ENCODE assay signal across 23 cellular contexts in genomic region chr17:50563095-50563511, GRCh38. TPM values are rescaled to one million over a fixed set of nuclear protein-coding genes. Genes with fewer than 3 reads are reported as not detected.
DNase-seq lines count a peak whose midpoint lies in the region; ATAC-seq, FAIRE-seq and TF ChIP-seq lines count a peak whose summit lies in the region.
"Had no signal": no experiment of that assay in that cellular context is flagged by ENCODE, and none has a peak within 500 bp of the region (broad histone marks: within the 10 kb centered on the region; RNA-seq: fewer than 3 reads in every experiment).

No MANE protein-coding gene starts in this region.

- ATAC-seq in A549, result no peak
- ATAC-seq: left ventricle myocardium superior had no signal

- no peaks in the 10 kb centered on the region for H3K36me3 ChIP-seq in OCI-LY7 (ENCODE audit: insufficient read depth, low read length)
- no peaks in the 10 kb centered on the region for H3K36me3 ChIP-seq in hepatocyte (replicated peaks; ENCODE audit: insufficient read depth, low read depth)
- H3K36me3 ChIP-seq in suprapubic skin, result no peaks in the 10 kb centered on the region
- H3K36me3 ChIP-seq: esophagus squamous epithelium, tibial nerve had no signal

- 66% methylated on average over 4 of the region's 4 CpGs for WGBS in A549 (ENCODE audit: missing lambda C conversion rate)
- WGBS in hepatocyte (ENCODE audit: low lambda C conversion rate, missing lambda C conversion rate), result 38% methylated on average over 4 of the region's 4 CpGs
- WGBS in suprapubic skin, result 71% methylated on average over 4 of the region's 4 CpGs

- CTCF ChIA-PET in A549 (lab: Yijun Ruan, JAX), result interaction anchor here (0.5 to 8.1 kb wide), 22 partner anchors 12 to 279 kb away, joined by 3 to 99 read pairs (median 4); partner anchors contain the start of gene SPATA20
- CTCF ChIA-PET in OCI-LY7 (lab: Charles Lee; ENCODE audit: unreplicated experiment), result no interaction called here

- H2AFZ ChIP-seq in OCI-LY7 (ENCODE audit: low read length) (no peak overlapping the region), hepatocyte (no peak overlapping the region)

- no peak for TF ChIP-seq RAD21 in A549 (conservative IDR thresholded peaks at IDR 0.05 in 1 of 2, IDR thresholded peaks at IDR 0.05 in 1 of 2)

- intact Hi-C loops in OCI-LY7 (cut with micrococcal nuclease; ENCODE audit: unreplicated experiment), result no loop called here

- H3K4me3 ChIP-seq in A549 (no peak overlapping the region), AG10803 (ENCODE audit: low read length) (no peak overlapping the region), OCI-LY7 (ENCODE audit: low read depth, low read length, poor library complexity, severe bottlenecking) (no peak overlapping the region), hepatocyte (no peak overlapping the region), suprapubic skin (no peak overlapping the region)
- H3K4me3 ChIP-seq: esophagus squamous epithelium, tibial nerve had no signal

- BruUV-seq in OCI-LY7 (replicated peaks; lab: Mats Ljungman, UMichigan), result no TSS peak

- DNase-seq in A549 (ENCODE audit: low read depth in 1 of 2, low spot score in 1 of 2), result no peak
- no peak for DNase-seq in AG10803 (ENCODE audit: low read depth)
- DNase-seq in OCI-LY7 (ENCODE audit: low spot score), result no peak
- DNase-seq in hepatocyte (ENCODE audit: low spot score), result no peak
- no peak for DNase-seq in NCI-H2081 (lab: John Stamatoyannopoulos, UW)
- no peak for DNase-seq in suprapubic skin (ENCODE audit: low spot score in 2 of 2)
- no peak for DNase-seq in mesenteric fat pad (ENCODE audit: low spot score)
- DNase-seq: activated CD4-positive, alpha-beta T cell treated with anti-CD3 and anti-CD28 coated beads, Interleukin-2, amount 50 U/mL, for 48 hours; activated gamma-delta T cell; activated T-cell treated with anti-CD3 and anti-CD28 coated beads for 4 hours; amniotic stem cell; COR-L47; effector memory CD4-positive, alpha-beta T cell; esophagus squamous epithelium; NCI-H1436; NCI-H774; SIG-M5; stimulated activated CD4-positive, alpha-beta T cell treated with anti-CD3 and anti-CD28 coated beads, Interleukin-4, amount 100 ng/mL, for 1 hour; T-helper 2 cell had no signal

- H3K27ac ChIP-seq in A549 (no peak overlapping the region), OCI-LY7 (ENCODE audit: low read depth, low read length, poor library complexity, severe bottlenecking) (no peak overlapping the region), hepatocyte (peak overlapping the region; percentile 77), suprapubic skin (no peak overlapping the region)
- H3K27ac ChIP-seq: esophagus squamous epithelium, tibial nerve had no signal

- no peaks in the 10 kb centered on the region for H3K79me2 ChIP-seq in OCI-LY7 (ENCODE audit: insufficient read depth, low read depth, low read length)
- H3K79me2 ChIP-seq in hepatocyte, result no peaks in the 10 kb centered on the region

- TF ChIP-seq POLR2A in A549 (IDR thresholded peaks at IDR 0.05; ENCODE audit: low read length) (no peak), suprapubic skin (IDR thresholded peaks at IDR 0.05) (no peak)

- peaks cover 68% of the 10 kb centered on the region for H3K27me3 ChIP-seq in hepatocyte
- H3K27me3 ChIP-seq in suprapubic skin, result peaks cover 52% of the 10 kb centered on the region

- H3K4me2 ChIP-seq in A549 (no peak overlapping the region), OCI-LY7 (ENCODE audit: low read length) (no peak overlapping the region), hepatocyte (peak overlapping the region; percentile 91)

- TF ChIP-seq CTCF in A549 (IDR thresholded peaks at IDR 0.05), result no peak
- peak; percentile 17 for TF ChIP-seq CTCF in AG10803 (conservative IDR thresholded peaks at IDR 0.05; ENCODE audit: low read length)
- TF ChIP-seq CTCF in OCI-LY7 (conservative IDR thresholded peaks at IDR 0.05; ENCODE audit: low read length), result 0 out of 2 replicates have a peak, but pooled peaks have one; percentile 18
- no peak for TF ChIP-seq CTCF in hepatocyte (IDR thresholded peaks at IDR 0.05; ENCODE audit: poor library complexity)
- no peak for TF ChIP-seq CTCF in suprapubic skin (IDR thresholded peaks at IDR 0.05)

- POLR2A ChIA-PET in A549 (lab: Yijun Ruan, JAX) (interaction anchor here (0.5 to 3.7 kb wide), 5 partner anchors 46 to 156 kb away, joined by 3 to 42 read pairs (median 5); partner anchors contain the start of gene LUC7L3), OCI-LY7 (lab: Charles Lee) (no interaction called here)

- H3K9me2 ChIP-seq in OCI-LY7 (ENCODE audit: insufficient read depth, low read length) (no peaks in the 10 kb centered on the region), hepatocyte (replicated peaks; ENCODE audit: insufficient read depth) (no peaks in the 10 kb centered on the region)

- H3K9me3 ChIP-seq in A549, result no peaks in the 10 kb centered on the region
- no peaks in the 10 kb centered on the region for H3K9me3 ChIP-seq in OCI-LY7 (ENCODE audit: low read length)
- no peaks in the 10 kb centered on the region for H3K9me3 ChIP-seq in hepatocyte (ENCODE audit: low read depth)
- no peaks in the 10 kb centered on the region for H3K9me3 ChIP-seq in suprapubic skin
- H3K9me3 ChIP-seq: esophagus squamous epithelium, tibial nerve had no signal

- peaks cover 37% of the 10 kb centered on the region for H3K4me1 ChIP-seq in A549
- H3K4me1 ChIP-seq in OCI-LY7 (ENCODE audit: insufficient read depth, low read length, poor library complexity, severe bottlenecking), result peaks cover 6% of the 10 kb centered on the region
- H3K4me1 ChIP-seq in hepatocyte (ENCODE audit: insufficient read depth), result peaks cover 50% of the 10 kb centered on the region
- H3K4me1 ChIP-seq in suprapubic skin, result peaks cover 66% of the 10 kb centered on the region

- no peak for TF ChIP-seq EP300 in A549 (IDR thresholded peaks at IDR 0.05)
- TF ChIP-seq EP300 in suprapubic skin (IDR thresholded peaks at IDR 0.05), result no peak

- H4K20me1 ChIP-seq in OCI-LY7 (ENCODE audit: insufficient read depth, low read length) (no peaks in the 10 kb centered on the region), hepatocyte (ENCODE audit: insufficient read depth, poor library complexity, severe bottlenecking) (no peaks in the 10 kb centered on the region)

- FAIRE-seq in A549 (lab: Jason Lieb, UNC), result no peak

TF ChIP-seq in A549, 52 proteins besides CTCF, POLR2A, EP300 and RAD21:
- TF ChIP-seq ZNF302 (CRISPR knock-in tag; IDR thresholded peaks at IDR 0.05), result no peak
- TF ChIP-seq MAFK (IDR thresholded peaks at IDR 0.05; ENCODE audit: partially characterized antibody), result peak; percentile 75

RNA-seq across cellular contexts. Expression of gene CACNA1G, which starts 2.6 kb away (rescaled TPM):
- polyA plus RNA-seq in A549 (2011; rRNA removed) (4.0 and 4.9 TPM in 2 replicates), A549 (2017; fragmentation: RNase III; extraction: RNeasy Plus Mini Kit Qiagen cat#74134 plus additional on column Dnase treatment) (7.5 to 9.0 TPM (median 8.9 TPM) in 3 replicates), hepatocyte (3.5 and 4.8 TPM in 2 replicates)
- polyA plus RNA-seq in A549 (2012; cell fraction: cytosol; rRNA removed), result 11.2 and 17.6 TPM in 2 replicates
- polyA plus RNA-seq in A549 (2012; cell fraction: nucleus; rRNA removed), result 33.3 and 39.5 TPM in 2 replicates
- 2.9 and 6.9 TPM in 2 replicates for polyA minus RNA-seq in A549 (2011; rRNA and poly(A)+ RNA removed)
- not detected in 2 replicates for total RNA-seq in OCI-LY7 (2014; rRNA removed; shearing (Covaris generic))
- total RNA-seq in OCI-LY7 (2022) (not detected in 2 replicates), hepatocyte (2.9 and 4.8 TPM in 2 replicates), suprapubic skin (1 to 10 TPM; 1.1 to 9.9 (median 2.7) TPM), mesenteric fat pad (0.58 TPM)
- total RNA-seq: pulmonary artery endothelial cell had no signal

RNA-seq across cellular contexts. Expression of gene SPATA20, which starts 16.1 kb away (rescaled TPM):
- polyA plus RNA-seq in A549 (2011; rRNA removed) (34.4 and 48.5 TPM in 2 replicates), A549 (2017; fragmentation: RNase III; extraction: RNeasy Plus Mini Kit Qiagen cat#74134 plus additional on column Dnase treatment) (96.1 to 123 TPM (median 110 TPM) in 3 replicates), hepatocyte (108 and 114 TPM in 2 replicates)
- 69.5 and 89.6 TPM in 2 replicates for polyA plus RNA-seq in A549 (2012; cell fraction: cytosol; rRNA removed)
- 497 and 626 TPM in 2 replicates for polyA plus RNA-seq in A549 (2012; cell fraction: nucleus; rRNA removed)
- polyA minus RNA-seq in A549 (2011; rRNA and poly(A)+ RNA removed), result 54.1 and 55.2 TPM in 2 replicates
- 4.5 and 8.3 TPM in 2 replicates for total RNA-seq in OCI-LY7 (2014; rRNA removed; shearing (Covaris generic))
- total RNA-seq in OCI-LY7 (2022) (7.9 and 11.5 TPM in 2 replicates), hepatocyte (91.0 and 97.5 TPM in 2 replicates), suprapubic skin (10 to 100 TPM; 36.5 to 75.4 (median 50.9) TPM), mesenteric fat pad (22.3 TPM)

RNA-seq across cellular contexts. Expression of gene EPN3, which starts 30.6 kb away (rescaled TPM):
- polyA plus RNA-seq in A549 (2011; rRNA removed) (0.09 and 0.13 TPM in 2 replicates), A549 (2017; fragmentation: RNase III; extraction: RNeasy Plus Mini Kit Qiagen cat#74134 plus additional on column Dnase treatment) (0.18 to 0.26 TPM (median 0.20 TPM) in 3 replicates), hepatocyte (11.5 and 12.1 TPM in 2 replicates)
- polyA plus RNA-seq in A549 (2012; cell fraction: cytosol; rRNA removed), result 0.15 and 0.39 TPM in 2 replicates
- 0.22 and 0.67 TPM in 2 replicates for polyA plus RNA-seq in A549 (2012; cell fraction: nucleus; rRNA removed)
- 0.12 and 0.78 TPM in 2 replicates for polyA minus RNA-seq in A549 (2011; rRNA and poly(A)+ RNA removed)
- total RNA-seq in OCI-LY7 (2014; rRNA removed; shearing (Covaris generic)), result 0.28 TPM in 1 of 2 replicates, not detected in the other
- total RNA-seq in OCI-LY7 (2022) (0.11 TPM in 1 of 2 replicates, not detected in the other), hepatocyte (2.7 and 3.8 TPM in 2 replicates), suprapubic skin (100 to 1,000 TPM in 1 of 4 donors, 10 to 100 TPM in 3; 30.3 to 110 (median 78.5) TPM), mesenteric fat pad (not detected)

RNA-seq across cellular contexts. Expression of gene MYCBPAP, which starts 54.9 kb away (rescaled TPM):
- polyA plus RNA-seq in A549 (2011; rRNA removed), result 2.5 and 4.1 TPM in 2 replicates
- 0.59 and 0.89 TPM in 2 replicates for polyA plus RNA-seq in A549 (2012; cell fraction: cytosol; rRNA removed)
- polyA plus RNA-seq in A549 (2012; cell fraction: nucleus; rRNA removed), result 3.0 and 3.7 TPM in 2 replicates
- 0.93 to 2.1 TPM (median 1.2 TPM) in 3 replicates for polyA plus RNA-seq in A549 (2017; fragmentation: RNase III; extraction: RNeasy Plus Mini Kit Qiagen cat#74134 plus additional on column Dnase treatment)
- polyA minus RNA-seq in A549 (2011; rRNA and poly(A)+ RNA removed), result 3.2 and 3.9 TPM in 2 replicates
- 3.0 and 5.0 TPM in 2 replicates for total RNA-seq in OCI-LY7 (2014; rRNA removed; shearing (Covaris generic))
- 6.8 and 7.8 TPM in 2 replicates for total RNA-seq in OCI-LY7 (2022)
- total RNA-seq in hepatocyte, result 0.43 TPM in 1 of 2 replicates, not detected in the other
- 0.70 and 1.2 TPM in 2 replicates for polyA plus RNA-seq in hepatocyte
- total RNA-seq in suprapubic skin, result 1 to 10 TPM in 2 of 4 donors, under 1 TPM in 2; 0.42 to 4.6 (median 1.3) TPM
- 0.61 TPM for total RNA-seq in mesenteric fat pad
- total RNA-seq: M059J had no signal

Comparison
In these comparisons a context has a peak if more than half of its experiments do, and no peak if none do; other contexts are left out.
1. CTCF ChIP-seq: peak in AG10803 (single experiment) and OCI-LY7 (single experiment); none in A549 (single experiment), hepatocyte (single experiment) and suprapubic skin (0 of 2).